In the genomic region with DNA sequence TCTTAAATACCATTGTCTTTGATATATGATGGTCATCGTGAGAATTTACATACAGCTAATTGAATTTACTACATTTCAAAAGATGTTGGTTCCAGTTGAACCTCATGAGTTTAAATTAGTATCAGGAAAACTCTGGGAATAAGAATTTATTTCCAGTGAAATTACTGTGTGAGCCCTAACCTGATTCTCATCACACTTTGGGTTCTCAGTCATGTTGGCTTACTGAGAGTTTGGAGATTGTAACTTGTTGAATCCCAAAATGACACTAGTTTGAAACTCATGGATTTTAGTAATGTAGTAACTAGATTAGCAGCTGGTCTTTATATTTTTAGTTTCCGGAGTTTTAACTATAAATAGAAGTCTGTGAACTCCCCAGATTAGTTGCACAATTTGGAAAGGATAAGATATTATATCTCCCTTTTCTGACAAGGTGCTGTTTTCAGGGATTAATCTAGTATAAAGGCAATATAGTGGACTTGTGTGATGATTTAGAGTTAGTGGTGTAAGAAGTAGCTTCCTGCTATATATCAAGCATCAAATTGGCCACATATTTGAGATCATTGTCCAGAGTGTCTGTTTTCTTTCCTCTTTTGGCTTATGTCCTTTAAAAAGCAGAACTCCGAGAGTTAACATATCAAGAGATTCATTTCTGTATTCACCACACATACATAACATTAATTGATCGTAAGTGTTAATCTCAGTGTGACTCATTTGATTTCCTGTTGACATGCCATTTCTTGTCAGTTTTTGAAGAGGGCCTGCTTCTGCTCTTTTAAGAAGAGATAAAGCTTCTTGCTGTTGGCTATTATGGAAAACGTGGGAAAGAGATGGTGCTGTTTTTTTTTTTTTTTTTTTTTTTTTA, we compare ENCODE assay signal across 9 cellular contexts. TPM values are rescaled to one million over a fixed set of nuclear protein-coding genes. Genes with fewer than 3 reads are reported as not detected.
DNase-seq lines count a peak whose midpoint lies in the region; ATAC-seq and TF ChIP-seq lines count a peak whose summit lies in the region.
"Had no signal": no experiment of that assay in that cellular context is flagged by ENCODE, and none has a peak within 500 bp of the region (broad histone marks: within the 10 kb centered on the region; RNA-seq: fewer than 3 reads in every experiment).

No MANE protein-coding gene starts in this region.

- WGBS in transverse colon (ENCODE audit: low coverage in 1 of 2), 2 donors, result 38% methylated on average over 5 of the region's 5 CpGs

- TF ChIP-seq CTCF in transverse colon (IDR thresholded peaks at IDR 0.05), result no peak

- ATAC-seq in activated CD8-positive, alpha-beta memory T cell treated with anti-CD3 and anti-CD28 coated beads, Interleukin-2, amount 10 ng/mL, durations not matched to agents 7 days and 5 days, result peak; percentile 52
- ATAC-seq: GM23338 had no signal

- peaks cover 0 to 18% (median 5%) of the 10 kb centered on the region in 4 donors for H3K36me3 ChIP-seq in transverse colon

- H3K36me3 Mint-ChIP-seq in activated CD8-positive, alpha-beta memory T cell treated with anti-CD3 and anti-CD28 coated beads, Interleukin-2, amount 10 ng/mL, durations not matched to agents 7 days and 5 days, result peaks cover 44% of the 10 kb centered on the region
- H3K36me3 Mint-ChIP-seq in activated naive CD8-positive, alpha-beta T cell treated with anti-CD3 and anti-CD28 coated beads for 36 hours, result peaks cover 49% of the 10 kb centered on the region

- H3K4me3 Mint-ChIP-seq in activated CD8-positive, alpha-beta memory T cell treated with anti-CD3 and anti-CD28 coated beads, Interleukin-2, amount 10 ng/mL, durations not matched to agents 7 days and 5 days, result peak overlapping the region; percentile 58
- peak overlapping the region; percentile 71 for H3K4me3 Mint-ChIP-seq in activated naive CD8-positive, alpha-beta T cell treated with anti-CD3 and anti-CD28 coated beads for 36 hours
- H3K4me3 Mint-ChIP-seq: GM23338 had no signal

- peak overlapping the region in 1 of 4 donors; percentile 25 for H3K4me3 ChIP-seq in transverse colon
- H3K4me3 ChIP-seq: GM23338 had no signal

- no peaks in the 10 kb centered on the region for H3K27me3 Mint-ChIP-seq in activated CD8-positive, alpha-beta memory T cell treated with anti-CD3 and anti-CD28 coated beads, Interleukin-2, amount 10 ng/mL, durations not matched to agents 7 days and 5 days
- H3K27me3 Mint-ChIP-seq in activated naive CD8-positive, alpha-beta T cell treated with anti-CD3 and anti-CD28 coated beads for 36 hours, result no peaks in the 10 kb centered on the region

- CTCF ChIA-PET in activated CD8-positive, alpha-beta memory T cell treated with anti-CD3 and anti-CD28 coated beads, Interleukin-2, amount 10 ng/mL, durations not matched to agents 7 days and 5 days (lab: Charles Lee), result interaction anchor here (0.6 to 2.9 kb wide), 12 partner anchors 13 to 45 kb away, joined by 3 to 9 read pairs (median 4); a partner anchor contains a TSS

- no peaks in the 10 kb centered on the region for H3K27me3 ChIP-seq in transverse colon

- no peaks in the 10 kb centered on the region for H3K9me3 Mint-ChIP-seq in activated CD8-positive, alpha-beta memory T cell treated with anti-CD3 and anti-CD28 coated beads, Interleukin-2, amount 10 ng/mL, durations not matched to agents 7 days and 5 days (ENCODE audit: low read depth)
- H3K9me3 Mint-ChIP-seq in activated naive CD8-positive, alpha-beta T cell treated with anti-CD3 and anti-CD28 coated beads for 36 hours, result peaks cover 1% of the 10 kb centered on the region
- H3K9me3 Mint-ChIP-seq: GM23338 had no signal

- H3K27ac Mint-ChIP-seq in activated CD8-positive, alpha-beta memory T cell treated with anti-CD3 and anti-CD28 coated beads, Interleukin-2, amount 10 ng/mL, durations not matched to agents 7 days and 5 days, result peak overlapping the region; percentile 84
- H3K27ac Mint-ChIP-seq in activated naive CD8-positive, alpha-beta T cell treated with anti-CD3 and anti-CD28 coated beads for 36 hours, result peak overlapping the region; percentile 97
- H3K27ac Mint-ChIP-seq: GM23338 had no signal

- DNase-seq in activated CD8-positive, alpha-beta memory T cell treated with anti-CD3 and anti-CD28 coated beads, Interleukin-2, amount 10 ng/mL, durations not matched to agents 7 days and 5 days, result no peak
- DNase-seq in activated CD8-positive, alpha-beta memory T cell treated with anti-CD3 and anti-CD28 coated beads, Interleukin-2, amount 50 U/mL, for 48 hours, result no peak
- DNase-seq in activated naive CD8-positive, alpha-beta T cell treated with anti-CD3 and anti-CD28 coated beads for 36 hours, result no peak
- peak; percentile 54 for DNase-seq in iris pigment epithelial cell (ENCODE audit: low read depth)
- DNase-seq in transverse colon, result no peak
- DNase-seq in epidermal melanocyte (ENCODE audit: insufficient read length, low spot score), result no peak
- no peak for DNase-seq in NK-92 treated with Interleukin-12 subunit alpha and Interleukin-12 subunit beta, amount 100 ng/mL, for 24 hours (lab: John Stamatoyannopoulos, UW)
- DNase-seq in DMS114 treated with DMSO at 0.1 percent for 48 hours (lab: John Stamatoyannopoulos, UW; ENCODE audit: unreplicated experiment), result no peak

- H3K4me1 Mint-ChIP-seq in activated CD8-positive, alpha-beta memory T cell treated with anti-CD3 and anti-CD28 coated beads, Interleukin-2, amount 10 ng/mL, durations not matched to agents 7 days and 5 days, result peaks cover 72% of the 10 kb centered on the region
- peaks cover 69% of the 10 kb centered on the region for H3K4me1 Mint-ChIP-seq in activated naive CD8-positive, alpha-beta T cell treated with anti-CD3 and anti-CD28 coated beads for 36 hours

- in situ Hi-C loops in transverse colon (cut with MboI; ENCODE audit: low pct_ligation_motif_present in 1 of 4, low pct_unique_long_range_greater_than_20kb in 1 of 4, low sequenced_read_pairs in 3 of 4), result no loop called here

- H3K27ac ChIP-seq in transverse colon, result peak overlapping the region; percentile 86 to 89 (median 86)

- TF ChIP-seq POLR2A in transverse colon (IDR thresholded peaks at IDR 0.05), result no peak

- H3K9me3 ChIP-seq in transverse colon, result no peaks in the 10 kb centered on the region

- no peak for TF ChIP-seq EP300 in transverse colon (IDR thresholded peaks at IDR 0.05; ENCODE audit: low read depth)

- intact Hi-C loops in transverse colon (cut with DNase I; ENCODE audit: low total_unique reads), result no loop called here

- peaks cover 22 to 79% (median 40%) of the 10 kb centered on the region in 4 donors for H3K4me1 ChIP-seq in transverse colon

RNA-seq across cellular contexts. Expression of a gene that starts 15.7 kb away (rescaled TPM):
- total RNA-seq in activated CD8-positive, alpha-beta memory T cell treated with anti-CD3 and anti-CD28 coated beads, Interleukin-2, amount 10 ng/mL, durations not matched to agents 7 days and 5 days, result 100 to 1,000 TPM; 222 to 302 TPM
- 100 to 1,000 TPM; 302 to 307 TPM for total RNA-seq in activated naive CD8-positive, alpha-beta T cell treated with anti-CD3 and anti-CD28 coated beads for 36 hours
- total RNA-seq in transverse colon, result 100 to 1,000 TPM in 3 of 4 donors, 10 to 100 TPM in 1; 24.7 to 140 (median 113) TPM

RNA-seq across cellular contexts. Expression of a gene that starts 18.4 kb away (rescaled TPM):
- total RNA-seq in activated CD8-positive, alpha-beta memory T cell treated with anti-CD3 and anti-CD28 coated beads, Interleukin-2, amount 10 ng/mL, durations not matched to agents 7 days and 5 days, result 10 to 100 TPM; 67.5 to 76.9 TPM
- 10 to 100 TPM; 33.1 to 33.9 TPM for total RNA-seq in activated naive CD8-positive, alpha-beta T cell treated with anti-CD3 and anti-CD28 coated beads for 36 hours
- 10 to 100 TPM; 17.5 to 91.8 (median 59.1) TPM for total RNA-seq in transverse colon
